1 cellular context compared by ENCODE assay signal in genomic region chr22:23906641-23907040, GRCh38.
TF ChIP-seq lines count a peak whose summit lies in the region.

No MANE protein-coding gene starts in this region.

TF ChIP-seq in GM23338, 12 proteins besides CTCF, POLR2A, EP300 and RAD21:
- TF ChIP-seq ZNF114 (CRISPR knock-in tag; IDR thresholded peaks at IDR 0.05) (no peak), EZH2phosphoT487 (IDR thresholded peaks at IDR 0.05; ENCODE audit: unreplicated experiment) (no peak), STAT1 (IDR thresholded peaks at IDR 0.05; ENCODE audit: unreplicated experiment) (no peak), ZNF462 (CRISPR knock-in tag; IDR thresholded peaks at IDR 0.05) (no peak), NANOG (IDR thresholded peaks at IDR 0.05; ENCODE audit: borderline replicate concordance) (no peak), EZH2 (IDR thresholded peaks at IDR 0.05; ENCODE audit: low read depth, unreplicated experiment) (no peak), ETS1 (IDR thresholded peaks at IDR 0.05) (no peak), JUNB (IDR thresholded peaks at IDR 0.05; ENCODE audit: unreplicated experiment) (no peak)
